In the genomic region with DNA sequence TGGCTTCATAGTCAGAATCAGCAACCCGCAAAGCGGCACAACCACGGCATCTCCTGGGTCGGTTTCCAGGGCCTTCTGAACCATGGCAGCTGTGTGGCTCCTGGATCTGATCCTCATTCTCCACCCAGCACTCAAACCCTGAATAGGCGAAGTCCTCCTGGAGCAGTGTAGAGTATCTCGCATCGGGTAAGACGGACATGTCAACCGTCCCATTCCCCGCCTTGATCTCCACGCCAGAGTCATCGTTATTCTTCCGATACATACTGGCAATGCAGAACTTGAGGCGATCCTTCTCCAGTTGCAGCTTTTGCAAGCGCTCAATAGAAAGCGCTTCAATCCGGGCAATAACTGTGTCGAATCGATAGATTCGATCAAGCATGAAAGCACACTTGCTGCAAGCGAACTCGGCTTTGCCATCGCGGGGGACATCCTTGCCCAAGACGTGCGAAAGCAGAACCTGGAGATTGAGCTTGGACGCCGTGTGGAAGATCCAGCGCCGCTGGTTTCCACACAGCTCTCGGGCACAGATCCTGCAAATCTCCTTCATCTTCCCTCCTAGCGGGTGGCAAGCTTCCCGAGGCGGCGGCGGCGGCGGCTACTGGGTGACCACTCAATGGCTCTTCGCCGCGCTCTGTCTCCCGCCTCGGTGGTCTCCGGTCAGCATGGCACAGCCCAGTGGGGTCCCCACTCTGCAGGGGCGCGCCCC, we compare ENCODE assay signal across 8 cellular contexts.
DNase-seq lines count a peak whose midpoint lies in the region; ATAC-seq and TF ChIP-seq lines count a peak whose summit lies in the region.
"Not testable (repeated sequence)": the region's sequence is repeated elsewhere in the genome, so short reads cannot be mapped to it uniquely, and the experiment has no call there.

No MANE protein-coding gene starts in this region.

- H3K9me2 ChIP-seq in SK-N-SH: not testable (repeated sequence)

- peak overlapping the region in 1 of 2 experiments; percentile 55; a peak in 2 of 4 replicates for H3K4me3 ChIP-seq in SK-N-SH (ENCODE audit: low read depth in 2 of 2, low read length in 1 of 2)
- peak overlapping the region; percentile 55 to 71 for H3K4me3 ChIP-seq in foreskin fibroblast (ENCODE audit: low read depth in 1 of 2, low read length in 2 of 2)
- H3K4me3 ChIP-seq in gastrocnemius medialis: peak overlapping the region; percentile 32 to 61 (median 52)

- peak overlapping the region; percentile 84 for H3K4me2 ChIP-seq in SK-N-SH

- TF ChIP-seq EP300 in SK-N-SH (IDR thresholded peaks at IDR 0.05; ENCODE audit: borderline replicate concordance in 1 of 2, low read depth in 1 of 2, low read length in 1 of 2): not testable (repeated sequence)

- not testable (repeated sequence) for H3K36me3 ChIP-seq in SK-N-SH (replicated peaks in 1 of 2; ENCODE audit: control insufficient read depth in 1 of 2, insufficient read depth in 2 of 2, low read length in 1 of 2); gastrocnemius medialis

- H3K4me1 ChIP-seq in SK-N-SH (ENCODE audit: control insufficient read depth in 1 of 2, insufficient read depth in 2 of 2, low read depth in 1 of 2, low read length in 1 of 2): not testable (repeated sequence)
- H3K4me1 ChIP-seq in gastrocnemius medialis: peaks cover 7 to 11% of the 10 kb centered on the region in 2 donors

- ATAC-seq in GM19395 (IDR thresholded peaks at IDR 0.05; ENCODE audit: unreplicated experiment) (peak; percentile 5), HG03571 (IDR thresholded peaks at IDR 0.05; ENCODE audit: unreplicated experiment) (peak; percentile 3), gastrocnemius medialis (peak; percentile 10 to 45)

- not testable (repeated sequence) for H3F3A ChIP-seq in SK-N-SH (replicated peaks; ENCODE audit: insufficient read depth)

- POLR2A ChIA-PET in SK-N-SH (lab: Yijun Ruan, JAX): not testable (repeated sequence)

- H4K20me1 ChIP-seq in SK-N-SH (ENCODE audit: insufficient read depth): not testable (repeated sequence)

- H3K9ac ChIP-seq in SK-N-SH: peak overlapping the region; percentile 64; the same call in 1 of the 2 replicates

- not testable (repeated sequence) for H2AFZ ChIP-seq in SK-N-SH (ENCODE audit: low read depth)

- H3K27ac ChIP-seq in SK-N-SH (ENCODE audit: low read depth in 2 of 2, low read length in 1 of 2): not testable (repeated sequence)
- H3K27ac ChIP-seq in gastrocnemius medialis: peak overlapping the region; percentile 57 to 74 (median 64)

- TF ChIP-seq RAD21 in SK-N-SH (IDR thresholded peaks at IDR 0.05; ENCODE audit: low read length): not testable (repeated sequence)

- CTCF ChIA-PET in SK-N-SH (lab: Yijun Ruan, JAX): not testable (repeated sequence)

- TF ChIP-seq POLR2A in gastrocnemius medialis (IDR thresholded peaks at IDR 0.05): not testable (repeated sequence)

- intact Hi-C loops in gastrocnemius medialis (cut with DNase I; ENCODE audit: low total_unique reads): not testable (repeated sequence)

- peak; percentile 3 for DNase-seq in AG08396 (ENCODE audit: low spot score)
- DNase-seq in SK-N-SH: peak; percentile 4
- peak; percentile 6 for DNase-seq in astrocyte of the hippocampus (ENCODE audit: low read depth, low spot score)
- DNase-seq in foreskin fibroblast: peak in 1 of 2 donors; percentile 26
- DNase-seq in lung microvascular endothelial cell (ENCODE audit: low read depth in 2 of 2): peak; percentile 2 to 25
- DNase-seq in gastrocnemius medialis: not testable (repeated sequence)

- H3K79me2 ChIP-seq in SK-N-SH (ENCODE audit: insufficient read depth): not testable (repeated sequence)

- WGBS in SK-N-SH (ENCODE audit: low lambda C conversion rate): no CpG with 5 or more reads among the region's 46 CpGs

- in situ Hi-C loops in gastrocnemius medialis (cut with MboI; ENCODE audit: low sequenced_read_pairs in 4 of 4): not testable (repeated sequence)

- TF ChIP-seq CTCF in SK-N-SH (IDR thresholded peaks at IDR 0.05); foreskin fibroblast (IDR thresholded peaks at IDR 0.05; ENCODE audit: low read depth, low read length); gastrocnemius medialis (IDR thresholded peaks at IDR 0.05 in 4 of 5, conservative IDR thresholded peaks at IDR 0.05 in 1 of 5): not testable (repeated sequence)

- not testable (repeated sequence) for H3K9me3 ChIP-seq in SK-N-SH, gastrocnemius medialis

- H3K27me3 ChIP-seq in SK-N-SH (ENCODE audit: insufficient read depth); gastrocnemius medialis: not testable (repeated sequence)
